Comparison of ENCODE assay signal across 1 cellular context in the genomic region with DNA sequence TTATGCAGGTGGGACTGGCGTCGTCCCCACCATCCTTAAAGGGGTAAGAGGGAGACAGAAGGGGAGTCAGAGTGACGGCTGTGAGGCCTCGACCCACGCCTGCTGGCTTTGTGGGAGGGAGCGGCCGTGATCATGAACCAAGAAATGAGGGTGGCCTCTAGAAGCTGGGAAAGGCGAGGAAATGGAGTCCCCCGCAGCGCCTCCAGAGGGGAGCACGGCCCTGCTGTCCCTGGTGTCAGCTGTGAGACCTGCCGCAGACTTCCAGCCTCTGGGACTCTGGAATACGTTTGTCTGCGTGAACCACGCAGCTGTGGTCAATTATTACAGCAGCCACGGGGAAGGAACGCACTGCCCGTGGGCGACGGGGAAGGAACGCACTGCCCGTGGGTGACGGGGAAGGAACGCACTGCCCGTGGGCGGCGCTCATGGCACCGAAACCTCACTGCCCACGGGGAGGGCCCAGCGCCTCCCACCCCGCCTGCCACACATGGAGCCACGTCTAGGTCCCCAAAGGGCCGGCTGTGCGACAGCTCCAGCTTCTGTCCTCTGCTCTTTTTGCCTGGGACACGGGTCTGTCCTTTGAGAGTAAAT.
TF ChIP-seq lines count a peak whose summit lies in the region.

No MANE protein-coding gene starts in this region.

TF ChIP-seq in GM23338, 12 proteins besides CTCF, POLR2A, EP300 and RAD21 (continued from another document):
- no peak for TF ChIP-seq ZNF462 (CRISPR knock-in tag; IDR thresholded peaks at IDR 0.05)
